Comparison of ENCODE assay signal across 12 cellular contexts in the genomic region with DNA sequence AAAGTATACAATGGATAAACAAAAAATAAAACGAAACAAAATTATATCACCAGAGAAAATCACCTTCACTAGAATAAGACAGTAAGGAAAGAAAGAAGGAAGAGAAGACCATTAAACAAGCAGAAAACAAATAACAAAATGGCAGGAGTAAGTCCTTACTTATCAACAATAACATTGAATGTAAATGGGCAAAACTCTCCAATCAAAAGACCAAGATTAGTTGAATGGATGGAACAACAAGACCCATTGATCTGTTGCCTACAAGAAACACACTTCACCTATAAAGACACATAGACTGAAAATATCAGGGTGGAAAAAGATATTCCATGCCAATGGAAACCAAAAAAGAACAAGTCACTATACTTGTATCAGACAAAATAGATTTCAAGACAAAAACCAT. TPM values are rescaled to one million over a fixed set of nuclear protein-coding genes. Genes with fewer than 3 reads are reported as not detected.
"Had no signal": no experiment of that assay in that cellular context is flagged by ENCODE, and none has a peak within 500 bp of the region (broad histone marks: within the 10 kb centered on the region; RNA-seq: fewer than 3 reads in every experiment).

No MANE protein-coding gene starts in this region.

RNA-seq across cellular contexts. Expression of a gene that starts 38.4 kb away (rescaled TPM):
- total RNA-seq: activated naive CD8-positive, alpha-beta T cell treated with anti-CD3 and anti-CD28 coated beads for 36 hours; activated naive CD8-positive, alpha-beta T cell treated with anti-CD3 and anti-CD28 coated beads, Interleukin-2, amount 10 ng/mL, durations not matched to agents 7 days and 5 days; adrenal gland; aorta; ascending aorta; astrocyte; body of pancreas; bronchial epithelial cell; cardiac muscle cell; cardiac septum; cerebellum; chondrocyte had no signal
- polyA plus RNA-seq: cardiac muscle cell had no signal
